In genomic region chr9:107489144-107489673, GRCh38 we compare ENCODE assay signal across 8 cellular contexts. TPM values are rescaled to one million over a fixed set of nuclear protein-coding genes. Genes with fewer than 3 reads are reported as not detected.
A peak's percentile ranks its signal among the peaks of the same experiment; 100 is the strongest.
DNase-seq lines count a peak whose midpoint lies in the region; ATAC-seq and TF ChIP-seq lines count a peak whose summit lies in the region.

No MANE protein-coding gene starts in this region.

- H2BK15ac ChIP-seq in mesendoderm (replicated peaks; ENCODE audit: low read depth): no peak overlapping the region

- no peak overlapping the region for H4K5ac ChIP-seq in mesendoderm (ENCODE audit: low read length)

- peak overlapping the region; percentile 93 to 99 (median 96) for H3K27ac Mint-ChIP-seq in CD14-positive monocyte

- DNase-seq in CD14-positive monocyte (ENCODE audit: low spot score) (no peak), GM20000 (ENCODE audit: low spot score) (peak; percentile 46), brain microvascular endothelial cell (no peak), mesendoderm (peak; percentile 14), aorta (no peak), anterior cingulate cortex (lab: John Stamatoyannopoulos, UW) (no peak), NCI-H2227 (lab: John Stamatoyannopoulos, UW; ENCODE audit: unreplicated experiment) (no peak)

- intact Hi-C loops in CD14-positive monocyte (cut with micrococcal nuclease): loop anchor here (2.0 to 10.0 kb wide), 9 partner anchors 60 to 1133 kb away; no protein-coding TSS in a partner anchor
- intact Hi-C loops in aorta (cut with DNase I): loop anchor here in 1 of 2 donors (1.0 to 10.0 kb wide), 7 partner anchors 243 to 1078 kb away; no protein-coding TSS in a partner anchor

- no peak overlapping the region for H2BK5ac ChIP-seq in mesendoderm (ENCODE audit: low read length)

- in situ Hi-C loops in brain microvascular endothelial cell (cut with HindIII; ENCODE audit: low pct_ligation_motif_present, low sequenced_read_pairs): no loop called here

- no peak overlapping the region for H3K23ac ChIP-seq in mesendoderm (ENCODE audit: low read length)

- H3K27ac ChIP-seq in brain microvascular endothelial cell: peak overlapping the region; percentile 50
- H3K27ac ChIP-seq in mesendoderm (ENCODE audit: low read depth, low read length): no peak overlapping the region
- H3K27ac ChIP-seq in aorta (ENCODE audit: low read depth in 1 of 2, low read length in 2 of 2): peak overlapping the region in 1 of 2 donors; percentile 60

- no peak overlapping the region for H2AK5ac ChIP-seq in mesendoderm (ENCODE audit: low read length)

- no CpG with 5 or more reads among the region's 46 CpGs for WGBS in mesendoderm (ENCODE audit: extremely low coverage, insufficient coverage, low lambda C conversion rate)
- 1% methylated on average over 33 to 46 of the region's 46 CpGs for WGBS in aorta, 2 donors

- no peaks in the 10 kb centered on the region for H3K36me3 ChIP-seq in brain microvascular endothelial cell (replicated peaks)
- H3K36me3 ChIP-seq in mesendoderm (ENCODE audit: control insufficient read depth, insufficient read depth, low read length): no peaks in the 10 kb centered on the region
- no peaks in the 10 kb centered on the region for H3K36me3 ChIP-seq in aorta (ENCODE audit: control insufficient read depth in 1 of 2, insufficient read depth in 2 of 2, low read length in 1 of 2)

- peaks cover 55% of the 10 kb centered on the region for H3K4me1 Mint-ChIP-seq in CD14-positive monocyte

- ATAC-seq in HG03565 (IDR thresholded peaks at IDR 0.05; ENCODE audit: unreplicated experiment) (peak; percentile 13), aorta (ENCODE audit: low FRiP score) (no peak)

- peak overlapping the region; percentile 74 for H3K4me3 ChIP-seq in brain microvascular endothelial cell (ENCODE audit: low read depth, low read length)
- peak overlapping the region; percentile 9 for H3K4me3 ChIP-seq in mesendoderm (ENCODE audit: low read length)
- H3K4me3 ChIP-seq in aorta (ENCODE audit: low read length in 2 of 2): peak overlapping the region; percentile 36 to 41

- peaks cover 8 to 21% (median 17%) of the 10 kb centered on the region in 3 donors for H3K27me3 Mint-ChIP-seq in CD14-positive monocyte (ENCODE audit: low read depth in 3 of 3)

- peaks cover 33 to 34% of the 10 kb centered on the region in 2 donors for H3K36me3 Mint-ChIP-seq in CD14-positive monocyte

- TF ChIP-seq CTCF in CD14-positive monocyte (IDR thresholded peaks at IDR 0.05): no peak
- no peak for TF ChIP-seq CTCF in GM20000 (IDR thresholded peaks at IDR 0.05; ENCODE audit: extremely low read depth, missing control alignments)
- no peak for TF ChIP-seq CTCF in brain microvascular endothelial cell (IDR thresholded peaks at IDR 0.05; ENCODE audit: low read depth, low read length, missing control alignments)

- H3K4me1 ChIP-seq in mesendoderm (ENCODE audit: control insufficient read depth, low read depth, low read length) (no peaks in the 10 kb centered on the region), aorta (ENCODE audit: control insufficient read depth in 1 of 2, insufficient read depth in 2 of 2, low read length in 2 of 2) (no peaks in the 10 kb centered on the region)

- no peak overlapping the region for H4K8ac ChIP-seq in mesendoderm (ENCODE audit: low read depth, low read length)

- no peaks in the 10 kb centered on the region for H3K79me2 ChIP-seq in mesendoderm (ENCODE audit: control insufficient read depth, insufficient read depth, low read length)

- peak overlapping the region; percentile 50 for H3K9ac ChIP-seq in mesendoderm (ENCODE audit: low read length)

- H3K4ac ChIP-seq in mesendoderm (ENCODE audit: low read depth, low read length): no peak overlapping the region

- no peak overlapping the region for H3K18ac ChIP-seq in mesendoderm (ENCODE audit: low read length)

- H3K4me3 Mint-ChIP-seq in CD14-positive monocyte: peak overlapping the region; percentile 96 to 98

- H2BK120ac ChIP-seq in mesendoderm (ENCODE audit: low read depth, low read length): no peak overlapping the region

- H3K27me3 ChIP-seq in brain microvascular endothelial cell (replicated peaks): peaks cover 1% of the 10 kb centered on the region
- peaks cover 12% of the 10 kb centered on the region for H3K27me3 ChIP-seq in mesendoderm (ENCODE audit: insufficient read depth, low read length, poor library complexity)
- no peaks in the 10 kb centered on the region for H3K27me3 ChIP-seq in aorta (ENCODE audit: control insufficient read depth in 1 of 2, insufficient read depth in 2 of 2, low read length in 1 of 2)

- no peaks in the 10 kb centered on the region for H3K9me3 ChIP-seq in aorta (ENCODE audit: control insufficient read depth, low read length)

- H3K56ac ChIP-seq in mesendoderm (ENCODE audit: low read length): peak overlapping the region; percentile 74

- H3K9me3 Mint-ChIP-seq in CD14-positive monocyte: peaks cover 0 to 5% (median 0%) of the 10 kb centered on the region in 7 donors

- peak overlapping the region; percentile 56 for H3K4me2 ChIP-seq in mesendoderm (ENCODE audit: low read length)

- H3K79me1 ChIP-seq in mesendoderm (ENCODE audit: low read length): no peaks in the 10 kb centered on the region

RNA-seq across cellular contexts. Expression of gene KLF4, which starts 0.4 kb away (rescaled TPM):
- polyA plus RNA-seq in CD14-positive monocyte (10 to 100 TPM; 36.6 to 37.2 TPM), aorta (10 to 100 TPM; 39.7 to 40.6 TPM)
- polyA plus RNA-seq in mesendoderm (2013, experiment 1 of 2): 3.1 TPM
- polyA plus RNA-seq in mesendoderm (2013, experiment 2 of 2): 3.7 TPM
- 100 to 1,000 TPM in 1 of 2 donors, 10 to 100 TPM in 1; 87.8 to 202 TPM for total RNA-seq in aorta

Comparison
In these comparisons a context has a peak if more than half of its experiments do, and no peak if none do; other contexts are left out.
1. DNase-seq: peak in GM20000 (single experiment) and mesendoderm (single experiment); none in CD14-positive monocyte (single experiment), brain microvascular endothelial cell (single experiment), aorta (0 of 2), anterior cingulate cortex (0 of 58) and NCI-H2227 (single experiment).
2. H3K4me3 ChIP-seq: peak in every context shown above with its lines; median percentile 74 in brain microvascular endothelial cell; 38 in aorta; 9 in mesendoderm.